In the genomic region with DNA sequence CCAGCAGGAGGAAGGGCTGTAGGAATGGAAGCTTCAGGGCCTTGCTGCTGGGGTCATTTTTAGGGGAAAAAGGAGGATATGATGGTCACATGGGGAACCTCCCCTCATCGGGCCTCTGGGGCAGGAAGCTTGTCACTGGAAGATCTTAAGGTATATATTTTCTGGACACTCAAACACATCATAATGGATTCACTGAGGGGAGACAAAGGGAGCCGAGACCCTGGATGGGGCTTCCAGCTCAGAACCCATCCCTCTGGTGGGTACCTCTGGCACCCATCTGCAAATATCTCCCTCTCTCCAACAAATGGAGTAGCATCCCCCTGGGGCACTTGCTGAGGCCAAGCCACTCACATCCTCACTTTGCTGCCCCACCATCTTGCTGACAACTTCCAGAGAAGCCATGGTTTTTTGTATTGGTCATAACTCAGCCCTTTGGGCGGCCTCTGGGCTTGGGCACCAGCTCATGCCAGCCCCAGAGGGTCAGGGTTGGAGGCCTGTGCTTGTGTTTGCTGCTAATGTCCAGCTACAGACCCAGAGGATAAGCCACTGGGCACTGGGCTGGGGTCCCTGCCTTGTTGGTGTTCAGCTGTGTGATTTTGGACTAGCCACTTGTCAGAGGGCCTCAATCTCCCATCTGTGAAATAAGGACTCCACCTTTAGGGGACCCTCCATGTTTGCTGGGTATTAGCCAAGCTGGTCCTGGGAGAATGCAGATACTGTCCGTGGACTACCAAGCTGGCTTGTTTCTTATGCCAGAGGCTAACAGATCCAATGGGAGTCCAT, we compare ENCODE assay signal across 1 cellular context.
TF ChIP-seq lines count a peak whose summit lies in the region.

No MANE protein-coding gene starts in this region.

TF ChIP-seq in K562, 482 proteins besides CTCF, POLR2A, EP300 and RAD21:
- TF ChIP-seq, protein P1, sequence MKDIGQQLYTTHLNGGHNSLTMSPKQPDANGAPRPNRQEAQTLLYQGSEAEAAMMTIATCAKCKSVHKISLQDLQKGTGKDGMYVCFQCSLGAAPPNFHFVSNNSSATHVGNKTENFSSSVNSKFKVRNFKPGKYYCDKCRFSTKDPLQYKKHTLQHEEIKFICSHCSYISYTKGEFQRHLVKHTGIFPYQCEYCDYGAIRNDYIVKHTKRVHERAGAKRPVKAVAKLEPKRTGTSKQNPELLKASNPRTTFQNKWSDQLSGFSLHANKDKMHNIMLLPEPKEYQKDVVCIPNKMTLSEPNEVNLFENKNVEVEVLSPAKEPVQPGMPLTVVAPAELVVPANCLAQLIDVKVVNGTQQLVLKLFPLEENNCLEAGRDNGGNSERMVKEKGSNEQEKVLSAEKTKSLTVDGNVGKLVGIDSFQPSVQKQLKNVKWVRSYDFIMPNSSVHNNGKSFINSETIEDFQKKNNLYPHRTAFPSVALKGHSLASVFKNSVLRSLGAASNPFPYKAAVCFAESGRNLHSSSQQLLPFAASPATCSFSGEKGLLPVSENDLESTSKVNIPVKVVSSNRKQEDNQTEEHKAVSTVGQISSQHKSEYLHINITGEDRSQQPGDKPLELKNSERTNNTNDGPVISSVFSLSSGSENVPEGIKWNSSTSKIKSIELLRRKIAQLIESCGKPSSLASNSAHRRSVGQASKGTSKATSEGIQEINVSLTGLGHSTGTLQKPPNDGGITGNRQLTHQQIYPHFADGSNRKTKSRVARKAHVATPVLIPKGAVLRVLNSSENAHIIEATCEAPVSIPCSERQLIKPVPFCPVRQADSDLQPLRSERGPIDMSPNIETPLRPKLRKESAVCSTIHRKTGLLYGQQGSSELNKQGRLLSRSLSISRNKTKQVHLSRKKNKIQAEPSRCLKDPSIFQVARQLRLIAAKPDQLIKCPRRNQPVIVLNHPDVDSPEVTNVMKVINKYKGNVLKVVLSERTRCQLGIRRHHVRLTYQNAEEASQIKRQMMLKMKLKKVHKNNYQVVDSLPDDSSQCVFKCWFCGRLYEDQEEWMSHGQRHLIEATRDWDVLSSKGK (CRISPR knock-in tag; IDR thresholded peaks at IDR 0.05) = no peak
- TF ChIP-seq LCOR (CRISPR knock-in tag; IDR thresholded peaks at IDR 0.05) (no peak), CBFA2T3 (IDR thresholded peaks at IDR 0.05) (no peak), HSF4 (CRISPR knock-in tag; IDR thresholded peaks at IDR 0.05; ENCODE audit: borderline replicate concordance) (no peak), HEY1 (CRISPR knock-in tag; IDR thresholded peaks at IDR 0.05; ENCODE audit: borderline replicate concordance) (no peak), NR4A1 (CRISPR knock-in tag; IDR thresholded peaks at IDR 0.05) (no peak), NR4A1 (tag; IDR thresholded peaks at IDR 0.05) (peak; percentile 85), SMC3 (conservative IDR thresholded peaks at IDR 0.05; ENCODE audit: insufficient read depth, low read depth, low read length) (no peak), TBP (optimal IDR thresholded peaks at IDR 0.05; ENCODE audit: low read depth, low read length) (no peak), SRSF1 (IDR thresholded peaks at IDR 0.05; ENCODE audit: low read depth, low read length) (no peak), ZNF785 (CRISPR knock-in tag; IDR thresholded peaks at IDR 0.05) (no peak), TAL1 (IDR thresholded peaks at IDR 0.05) (no peak), NFIX (CRISPR knock-in tag; IDR thresholded peaks at IDR 0.05; ENCODE audit: low read depth) (no peak), DDX20 (tag; IDR thresholded peaks at IDR 0.05; ENCODE audit: low read depth) (no peak), NR2F6 (CRISPR knock-in tag; IDR thresholded peaks at IDR 0.05) (no peak), GABPA (tag; conservative IDR thresholded peaks at IDR 0.05; ENCODE audit: low read depth) (no peak), ZNF766 (CRISPR knock-in tag; conservative IDR thresholded peaks at IDR 0.05) (peak; percentile 51; the same call in 1 of the 2 replicates), ZNF143 (CRISPR knock-in tag; IDR thresholded peaks at IDR 0.05) (no peak), FOS (IDR thresholded peaks at IDR 0.05; ENCODE audit: extremely low read depth, insufficient read length) (no peak), ZNF764 (CRISPR knock-in tag; IDR thresholded peaks at IDR 0.05; ENCODE audit: low read depth) (no peak), POLR3G (IDR thresholded peaks at IDR 0.05; ENCODE audit: extremely low read depth, insufficient read length, insufficient replicate concordance) (no peak)
- TF ChIP-seq, protein P2, sequence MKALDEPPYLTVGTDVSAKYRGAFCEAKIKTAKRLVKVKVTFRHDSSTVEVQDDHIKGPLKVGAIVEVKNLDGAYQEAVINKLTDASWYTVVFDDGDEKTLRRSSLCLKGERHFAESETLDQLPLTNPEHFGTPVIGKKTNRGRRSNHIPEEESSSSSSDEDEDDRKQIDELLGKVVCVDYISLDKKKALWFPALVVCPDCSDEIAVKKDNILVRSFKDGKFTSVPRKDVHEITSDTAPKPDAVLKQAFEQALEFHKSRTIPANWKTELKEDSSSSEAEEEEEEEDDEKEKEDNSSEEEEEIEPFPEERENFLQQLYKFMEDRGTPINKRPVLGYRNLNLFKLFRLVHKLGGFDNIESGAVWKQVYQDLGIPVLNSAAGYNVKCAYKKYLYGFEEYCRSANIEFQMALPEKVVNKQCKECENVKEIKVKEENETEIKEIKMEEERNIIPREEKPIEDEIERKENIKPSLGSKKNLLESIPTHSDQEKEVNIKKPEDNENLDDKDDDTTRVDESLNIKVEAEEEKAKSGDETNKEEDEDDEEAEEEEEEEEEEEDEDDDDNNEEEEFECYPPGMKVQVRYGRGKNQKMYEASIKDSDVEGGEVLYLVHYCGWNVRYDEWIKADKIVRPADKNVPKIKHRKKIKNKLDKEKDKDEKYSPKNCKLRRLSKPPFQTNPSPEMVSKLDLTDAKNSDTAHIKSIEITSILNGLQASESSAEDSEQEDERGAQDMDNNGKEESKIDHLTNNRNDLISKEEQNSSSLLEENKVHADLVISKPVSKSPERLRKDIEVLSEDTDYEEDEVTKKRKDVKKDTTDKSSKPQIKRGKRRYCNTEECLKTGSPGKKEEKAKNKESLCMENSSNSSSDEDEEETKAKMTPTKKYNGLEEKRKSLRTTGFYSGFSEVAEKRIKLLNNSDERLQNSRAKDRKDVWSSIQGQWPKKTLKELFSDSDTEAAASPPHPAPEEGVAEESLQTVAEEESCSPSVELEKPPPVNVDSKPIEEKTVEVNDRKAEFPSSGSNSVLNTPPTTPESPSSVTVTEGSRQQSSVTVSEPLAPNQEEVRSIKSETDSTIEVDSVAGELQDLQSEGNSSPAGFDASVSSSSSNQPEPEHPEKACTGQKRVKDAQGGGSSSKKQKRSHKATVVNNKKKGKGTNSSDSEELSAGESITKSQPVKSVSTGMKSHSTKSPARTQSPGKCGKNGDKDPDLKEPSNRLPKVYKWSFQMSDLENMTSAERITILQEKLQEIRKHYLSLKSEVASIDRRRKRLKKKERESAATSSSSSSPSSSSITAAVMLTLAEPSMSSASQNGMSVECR (CRISPR knock-in tag; IDR thresholded peaks at IDR 0.05) = no peak
- TF ChIP-seq, protein P3, sequence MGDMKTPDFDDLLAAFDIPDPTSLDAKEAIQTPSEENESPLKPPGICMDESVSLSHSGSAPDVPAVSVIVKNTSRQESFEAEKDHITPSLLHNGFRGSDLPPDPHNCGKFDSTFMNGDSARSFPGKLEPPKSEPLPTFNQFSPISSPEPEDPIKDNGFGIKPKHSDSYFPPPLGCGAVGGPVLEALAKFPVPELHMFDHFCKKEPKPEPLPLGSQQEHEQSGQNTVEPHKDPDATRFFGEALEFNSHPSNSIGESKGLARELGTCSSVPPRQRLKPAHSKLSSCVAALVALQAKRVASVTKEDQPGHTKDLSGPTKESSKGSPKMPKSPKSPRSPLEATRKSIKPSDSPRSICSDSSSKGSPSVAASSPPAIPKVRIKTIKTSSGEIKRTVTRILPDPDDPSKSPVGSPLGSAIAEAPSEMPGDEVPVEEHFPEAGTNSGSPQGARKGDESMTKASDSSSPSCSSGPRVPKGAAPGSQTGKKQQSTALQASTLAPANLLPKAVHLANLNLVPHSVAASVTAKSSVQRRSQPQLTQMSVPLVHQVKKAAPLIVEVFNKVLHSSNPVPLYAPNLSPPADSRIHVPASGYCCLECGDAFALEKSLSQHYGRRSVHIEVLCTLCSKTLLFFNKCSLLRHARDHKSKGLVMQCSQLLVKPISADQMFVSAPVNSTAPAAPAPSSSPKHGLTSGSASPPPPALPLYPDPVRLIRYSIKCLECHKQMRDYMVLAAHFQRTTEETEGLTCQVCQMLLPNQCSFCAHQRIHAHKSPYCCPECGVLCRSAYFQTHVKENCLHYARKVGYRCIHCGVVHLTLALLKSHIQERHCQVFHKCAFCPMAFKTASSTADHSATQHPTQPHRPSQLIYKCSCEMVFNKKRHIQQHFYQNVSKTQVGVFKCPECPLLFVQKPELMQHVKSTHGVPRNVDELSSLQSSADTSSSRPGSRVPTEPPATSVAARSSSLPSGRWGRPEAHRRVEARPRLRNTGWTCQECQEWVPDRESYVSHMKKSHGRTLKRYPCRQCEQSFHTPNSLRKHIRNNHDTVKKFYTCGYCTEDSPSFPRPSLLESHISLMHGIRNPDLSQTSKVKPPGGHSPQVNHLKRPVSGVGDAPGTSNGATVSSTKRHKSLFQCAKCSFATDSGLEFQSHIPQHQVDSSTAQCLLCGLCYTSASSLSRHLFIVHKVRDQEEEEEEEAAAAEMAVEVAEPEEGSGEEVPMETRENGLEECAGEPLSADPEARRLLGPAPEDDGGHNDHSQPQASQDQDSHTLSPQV (IDR thresholded peaks at IDR 0.05) = 0 out of 2 replicates have a peak, but pooled peaks have one; percentile 62
- TF ChIP-seq, protein P4, sequence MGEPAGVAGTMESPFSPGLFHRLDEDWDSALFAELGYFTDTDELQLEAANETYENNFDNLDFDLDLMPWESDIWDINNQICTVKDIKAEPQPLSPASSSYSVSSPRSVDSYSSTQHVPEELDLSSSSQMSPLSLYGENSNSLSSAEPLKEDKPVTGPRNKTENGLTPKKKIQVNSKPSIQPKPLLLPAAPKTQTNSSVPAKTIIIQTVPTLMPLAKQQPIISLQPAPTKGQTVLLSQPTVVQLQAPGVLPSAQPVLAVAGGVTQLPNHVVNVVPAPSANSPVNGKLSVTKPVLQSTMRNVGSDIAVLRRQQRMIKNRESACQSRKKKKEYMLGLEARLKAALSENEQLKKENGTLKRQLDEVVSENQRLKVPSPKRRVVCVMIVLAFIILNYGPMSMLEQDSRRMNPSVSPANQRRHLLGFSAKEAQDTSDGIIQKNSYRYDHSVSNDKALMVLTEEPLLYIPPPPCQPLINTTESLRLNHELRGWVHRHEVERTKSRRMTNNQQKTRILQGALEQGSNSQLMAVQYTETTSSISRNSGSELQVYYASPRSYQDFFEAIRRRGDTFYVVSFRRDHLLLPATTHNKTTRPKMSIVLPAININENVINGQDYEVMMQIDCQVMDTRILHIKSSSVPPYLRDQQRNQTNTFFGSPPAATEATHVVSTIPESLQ (CRISPR knock-in tag; IDR thresholded peaks at IDR 0.05) = no peak
